In the genomic region with DNA sequence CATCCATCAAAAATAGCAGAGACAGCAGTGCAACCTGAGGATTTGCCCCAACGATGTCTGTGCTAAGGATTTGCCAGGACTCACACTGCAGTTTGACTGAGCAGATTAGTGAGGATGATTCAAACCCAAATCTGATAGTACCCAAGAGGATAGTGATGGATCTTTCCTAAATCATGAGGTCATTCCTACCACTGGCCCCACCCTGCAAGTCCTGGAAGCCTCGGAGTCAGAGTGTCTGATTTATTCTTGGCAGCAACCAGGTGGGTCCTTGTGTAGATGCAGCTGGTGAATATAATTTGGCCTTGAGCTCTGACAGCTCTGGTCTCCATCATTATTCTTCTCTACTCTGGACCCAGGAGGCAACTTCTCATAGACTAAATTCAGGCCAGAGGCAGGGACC, we compare ENCODE assay signal across 29 cellular contexts.
"Had no signal": no experiment of that assay in that cellular context is flagged by ENCODE, and none has a peak within 500 bp of the region (broad histone marks: within the 10 kb centered on the region; RNA-seq: fewer than 3 reads in every experiment).

No MANE protein-coding gene starts in this region.

- H3K4me3 ChIP-seq: gastrocnemius medialis, left lung, lower lobe of right lung, pancreas, prostate gland, thoracic aorta, uterus had no signal

- H3K36me3 ChIP-seq: gastrocnemius medialis, left lung, lower lobe of right lung, pancreas, prostate gland, thoracic aorta, uterus had no signal

- H3K4me1 ChIP-seq: gastrocnemius medialis, left lung, lower lobe of right lung, pancreas, prostate gland, uterus had no signal

- H3K27me3 ChIP-seq: gastrocnemius medialis, left lung, pancreas, uterus had no signal

- H3K27ac ChIP-seq: gastrocnemius medialis, left lung, lower lobe of right lung, pancreas, prostate gland, thoracic aorta, uterus, VCaP had no signal

- ATAC-seq: activated CD4-positive, CD25-positive, alpha-beta regulatory T cell treated with anti-CD3 and anti-CD28 coated beads, Interleukin-2, amount 50 U/mL, for 24 hours; activated T-cell treated with anti-CD3 and anti-CD28 coated beads, Interleukin-2, amount 50 U/mL, for 4 hours; activated T-helper 17 cell treated with anti-CD3 and anti-CD28 coated beads, Interleukin-2, amount 50 U/mL, for 72 hours; esophagus mucosa; gastrocnemius medialis; left lung; lower lobe of right lung; naive thymus-derived CD8-positive, alpha-beta T cell; pancreas had no signal

- FAIRE-seq: islet of Langerhans, pancreas had no signal

- DNase-seq: activated CD4-positive, alpha-beta T cell treated with anti-CD3 and anti-CD28 coated beads for 48 hours; activated CD4-positive, alpha-beta T cell treated with anti-CD3 and anti-CD28 coated beads, Interleukin-2, amount 50 U/mL, for 48 hours; activated CD8-positive, alpha-beta memory T cell treated with anti-CD3 and anti-CD28 coated beads for 24 hours; activated gamma-delta T cell treated with Interleukin-2 at 50 U/mL for 16 hours; activated naive CD4-positive, alpha-beta T cell treated with anti-CD3 and anti-CD28 coated beads, Interleukin-2, amount 50 U/mL, for 16 hours; activated T-cell treated with anti-CD3 and anti-CD28 coated beads, Interleukin-2, amount 50 U/mL, for 4 hours; amniotic stem cell; central memory CD4-positive, alpha-beta T cell; endodermal cell; gastrocnemius medialis; glutamatergic neuron; left lung; lower lobe of right lung; mesenchymal stem cell; naive thymus-derived CD8-positive, alpha-beta T cell; nucleus accumbens; pancreas; retina; stimulated activated CD4-positive, alpha-beta T cell treated with anti-CD3 and anti-CD28 coated beads, Interleukin-15, amount 100 ng/mL, for 24 hours; stimulated activated CD4-positive, alpha-beta T cell treated with anti-CD3 and anti-CD28 coated beads, Interleukin-2, amount 100 ng/mL, for 24 hours; stimulated activated naive CD4-positive, alpha-beta T cell treated with Interleukin-2 at 50 U/mL for 16 hours; uterus had no signal

- H3K9me3 ChIP-seq: gastrocnemius medialis, left lung, lower lobe of right lung, pancreas, prostate gland, thoracic aorta, uterus had no signal
